In genomic region chr10:23174075-23174973, GRCh38 we compare ENCODE assay signal across 15 cellular contexts. TPM values are rescaled to one million over a fixed set of nuclear protein-coding genes. Genes with fewer than 3 reads are reported as not detected.
A peak's percentile ranks its signal among the peaks of the same experiment; 100 is the strongest.
DNase-seq lines count a peak whose midpoint lies in the region; ATAC-seq, FAIRE-seq and TF ChIP-seq lines count a peak whose summit lies in the region.
"Had no signal": no experiment of that assay in that cellular context is flagged by ENCODE, and none has a peak within 500 bp of the region (broad histone marks: within the 10 kb centered on the region; RNA-seq: fewer than 3 reads in every experiment).

No MANE protein-coding gene starts in this region.

- TF ChIP-seq CTCF in heart right ventricle (IDR thresholded peaks at IDR 0.05) = no peak
- no peak for TF ChIP-seq CTCF in endothelial cell of umbilical vein (IDR thresholded peaks at IDR 0.05; ENCODE audit: extremely low read depth in 1 of 2, insufficient read depth in 1 of 2, low read depth in 1 of 2, low read length in 2 of 2)
- TF ChIP-seq CTCF in neural cell (IDR thresholded peaks at IDR 0.05; ENCODE audit: poor library complexity, severe bottlenecking) = no peak
- no peak for TF ChIP-seq CTCF in esophagus muscularis mucosa (IDR thresholded peaks at IDR 0.05)
- no peak for TF ChIP-seq CTCF in D721Med (IDR thresholded peaks at IDR 0.05; ENCODE audit: insufficient read depth, missing control alignments)

- in situ Hi-C loops in HAP-1 (cut with MboI; ENCODE audit: low sequenced_read_pairs) = loop anchor here (25.0 kb wide), 3 partner anchors 363 to 1338 kb away; no protein-coding TSS in a partner anchor

- H3K79me2 ChIP-seq in endothelial cell of umbilical vein (ENCODE audit: control insufficient read depth, insufficient read depth, low read length) (no peaks in the 10 kb centered on the region), neural cell (replicated peaks; ENCODE audit: insufficient read depth, low read length) (no peaks in the 10 kb centered on the region)

- CTCF ChIA-PET in endothelial cell of umbilical vein (lab: Charles Lee) = no interaction called here

- ATAC-seq in heart right ventricle = no peak

- H3K4me1 ChIP-seq in heart right ventricle (peaks cover 0 to 20% (median 14%) of the 10 kb centered on the region in 9 donors), endothelial cell of umbilical vein (ENCODE audit: control insufficient read depth, extremely low read depth, insufficient read depth, low read length) (no peaks in the 10 kb centered on the region), esophagus muscularis mucosa (peaks cover 12 to 25% (median 22%) of the 10 kb centered on the region in 4 donors), HAP-1 (no peaks in the 10 kb centered on the region)

- BruUV-seq in endothelial cell of umbilical vein (replicated peaks; lab: Mats Ljungman, UMichigan) = no TSS peak

- no peaks in the 10 kb centered on the region for H3K9me1 ChIP-seq in endothelial cell of umbilical vein (replicated peaks; ENCODE audit: control insufficient read depth, extremely low read depth, insufficient read depth, low read length)

- H3K9ac ChIP-seq in endothelial cell of umbilical vein (replicated peaks; ENCODE audit: extremely low read depth, insufficient read depth, low read length) (no peak overlapping the region), neural cell (ENCODE audit: low read length) (no peak overlapping the region)

- TF ChIP-seq RAD21 in neural cell (conservative IDR thresholded peaks at IDR 0.05) = no peak

- no peak for TF ChIP-seq EP300 in neural cell (conservative IDR thresholded peaks at IDR 0.05; ENCODE audit: poor library complexity, severe bottlenecking)
- TF ChIP-seq EP300 in esophagus muscularis mucosa (IDR thresholded peaks at IDR 0.05) = no peak

- POLR2A ChIA-PET in endothelial cell of umbilical vein (lab: Charles Lee) = no interaction called here

- H3K36me3 ChIP-seq in heart right ventricle (no peaks in the 10 kb centered on the region), endothelial cell of umbilical vein (ENCODE audit: control insufficient read depth in 2 of 2, extremely low read depth in 1 of 2, insufficient read depth in 2 of 2, low read length in 2 of 2) (no peaks in the 10 kb centered on the region), neural cell (ENCODE audit: insufficient read depth, low read length) (no peaks in the 10 kb centered on the region), esophagus muscularis mucosa (no peaks in the 10 kb centered on the region), HAP-1 (replicated peaks) (no peaks in the 10 kb centered on the region)

- H3K4me2 ChIP-seq in endothelial cell of umbilical vein (ENCODE audit: insufficient read depth, low read length) (no peak overlapping the region), neural cell (ENCODE audit: low read length) (peak overlapping the region; percentile 56)

- DNase-seq in heart right ventricle (no peak), cardiac septum (ENCODE audit: low spot score) (no peak), endothelial cell of umbilical vein (ENCODE audit: low read depth, low spot score) (no peak), superior temporal gyrus (ENCODE audit: extremely low spot score) (peak; percentile 32), esophagus muscularis mucosa (ENCODE audit: extremely low spot score) (no peak), D721Med (ENCODE audit: insufficient read length, low spot score) (no peak), HAP-1 (ENCODE audit: low spot score in 2 of 2) (no peak)
- DNase-seq: activated CD4-positive, alpha-beta T cell treated with anti-CD3 and anti-CD28 coated beads for 4 hours; Kasumi-1; NCI-H524; T1000 had no signal

- H3F3A ChIP-seq in neural cell (ENCODE audit: insufficient read depth, low read length, poor library complexity, severe bottlenecking) = no peaks in the 10 kb centered on the region

- no peak overlapping the region for H2AFZ ChIP-seq in endothelial cell of umbilical vein (ENCODE audit: low read depth, low read length)
- H2AFZ ChIP-seq in neural cell (ENCODE audit: low read depth, low read length) = no peak overlapping the region

- dilution Hi-C loops in endothelial cell of umbilical vein (cut with MboI; ENCODE audit: extremely low pct_ligation_motif_present, low sequenced_read_pairs) = no loop called here

- H3K27me3 ChIP-seq in heart right ventricle (peaks cover 17 to 100% (median 95%) of the 10 kb centered on the region in 7 donors), endothelial cell of umbilical vein (ENCODE audit: control insufficient read depth in 2 of 2, insufficient read depth in 2 of 2, low read length in 2 of 2) (peaks cover 39 to 40% of the 10 kb centered on the region in 2 experiments), neural cell (ENCODE audit: insufficient read depth, low read depth, low read length) (peaks cover 99% of the 10 kb centered on the region), esophagus muscularis mucosa (peaks cover 0 to 92% (median 33%) of the 10 kb centered on the region in 4 donors), HAP-1 (ENCODE audit: low read depth) (peaks cover 20% of the 10 kb centered on the region)

- peak overlapping the region in 8 of 10 donors; percentile 1 to 37 (median 30) for H3K4me3 ChIP-seq in heart right ventricle
- no peak overlapping the region for H3K4me3 ChIP-seq in endothelial cell of umbilical vein (replicated peaks in 1 of 3; ENCODE audit: insufficient read depth in 1 of 3, low read depth in 1 of 3, low read length in 3 of 3)
- peak overlapping the region; percentile 73 for H3K4me3 ChIP-seq in neural cell (ENCODE audit: low read length)
- H3K4me3 ChIP-seq in esophagus muscularis mucosa = no peak overlapping the region
- H3K4me3 ChIP-seq in HAP-1 = no peak overlapping the region

- FAIRE-seq in endothelial cell of umbilical vein (lab: Jason Lieb, UNC) = no peak
- FAIRE-seq in D721Med (lab: Jason Lieb, UNC) = no peak
- FAIRE-seq: bronchial epithelial cell had no signal

- H4K20me1 ChIP-seq in endothelial cell of umbilical vein (replicated peaks; ENCODE audit: control insufficient read depth, extremely low read depth, insufficient read depth, low read length) (no peaks in the 10 kb centered on the region), neural cell (ENCODE audit: insufficient read depth) (no peaks in the 10 kb centered on the region)

- TF ChIP-seq POLR2A in endothelial cell of umbilical vein (IDR thresholded peaks at IDR 0.05; ENCODE audit: low read depth, low read length) = no peak
- no peak for TF ChIP-seq POLR2A in esophagus muscularis mucosa (IDR thresholded peaks at IDR 0.05; ENCODE audit: low read depth)

- H3K27ac ChIP-seq in heart right ventricle = no peak overlapping the region
- no peak overlapping the region for H3K27ac ChIP-seq in endothelial cell of umbilical vein (ENCODE audit: insufficient read depth, low read depth, low read length)
- no peak overlapping the region for H3K27ac ChIP-seq in neural cell (ENCODE audit: low read length)
- H3K27ac ChIP-seq in esophagus muscularis mucosa (replicated peaks in 1 of 4) = no peak overlapping the region

- 1 to 2% methylated on average over 87 to 88 of the region's 88 CpGs for WGBS in heart right ventricle, 2 donors
- WGBS in esophagus muscularis mucosa = 3% methylated on average over 24 of the region's 88 CpGs

- H3K9me3 ChIP-seq in heart right ventricle = no peaks in the 10 kb centered on the region
- no peaks in the 10 kb centered on the region for H3K9me3 ChIP-seq in endothelial cell of umbilical vein (replicated peaks; ENCODE audit: control insufficient read depth, insufficient read depth, low read length)
- H3K9me3 ChIP-seq in neural cell (ENCODE audit: low read length) = no peaks in the 10 kb centered on the region
- no peaks in the 10 kb centered on the region for H3K9me3 ChIP-seq in esophagus muscularis mucosa
- H3K9me3 ChIP-seq in HAP-1 = no peaks in the 10 kb centered on the region

- no peaks in the 10 kb centered on the region for H3K9me2 ChIP-seq in neural cell (ENCODE audit: insufficient read depth, low read length)

- intact Hi-C loops in heart right ventricle (cut with DNase I) = no loop called here
- intact Hi-C loops in cardiac septum (cut with DNase I) = no loop called here
- intact Hi-C loops in endothelial cell of umbilical vein (cut with micrococcal nuclease) = no loop called here
- intact Hi-C loops in esophagus muscularis mucosa (cut with DNase I) = no loop called here

TF ChIP-seq in endothelial cell of umbilical vein, 7 proteins besides CTCF, POLR2A, EP300 and RAD21:
- TF ChIP-seq FOS (IDR thresholded peaks at IDR 0.05; ENCODE audit: borderline replicate concordance, insufficient read depth, low read length) = no peak
- TF ChIP-seq, protein P1, sequence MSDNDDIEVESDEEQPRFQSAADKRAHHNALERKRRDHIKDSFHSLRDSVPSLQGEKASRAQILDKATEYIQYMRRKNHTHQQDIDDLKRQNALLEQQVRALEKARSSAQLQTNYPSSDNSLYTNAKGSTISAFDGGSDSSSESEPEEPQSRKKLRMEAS (IDR thresholded peaks at IDR 0.05; ENCODE audit: insufficient read depth, insufficient read length) = no peak
- TF ChIP-seq EZH2 (IDR thresholded peaks at IDR 0.05; ENCODE audit: borderline replicate concordance, low read depth, low read length, severe bottlenecking) = peak; percentile 71
- no peak for TF ChIP-seq MYC (IDR thresholded peaks at IDR 0.05; ENCODE audit: low read depth, low read length)

TF ChIP-seq in neural cell, 6 proteins besides CTCF, POLR2A, EP300 and RAD21 (continues in another document):
- TF ChIP-seq SMC3 (conservative IDR thresholded peaks at IDR 0.05; ENCODE audit: poor library complexity) (no peak), EZH2 (IDR thresholded peaks at IDR 0.05; ENCODE audit: borderline replicate concordance, insufficient read depth, low read length, poor library complexity, severe bottlenecking) (no peak)

RNA-seq across cellular contexts. Expression of gene PTF1A, which starts 17.8 kb away (rescaled TPM):
- total RNA-seq in heart right ventricle = not detected
- not detected for polyA plus RNA-seq in heart right ventricle
- total RNA-seq in cardiac septum = not detected
- total RNA-seq in endothelial cell of umbilical vein = not detected in 2 replicates
- polyA plus RNA-seq in endothelial cell of umbilical vein = not detected in 2 replicates
- polyA plus RNA-seq in endothelial cell of umbilical vein (2011; cell fraction: cytosol; rRNA removed) = not detected in 2 replicates
- polyA plus RNA-seq in endothelial cell of umbilical vein (2011; cell fraction: nucleus; rRNA removed) = not detected in 2 replicates
- polyA plus RNA-seq in endothelial cell of umbilical vein (2012) = not detected in 2 replicates
- polyA minus RNA-seq in endothelial cell of umbilical vein = not detected in 2 replicates
- not detected for polyA minus RNA-seq in endothelial cell of umbilical vein (2011; cell fraction: cytosol; rRNA and poly(A)+ RNA removed)
- polyA minus RNA-seq in endothelial cell of umbilical vein (2011; cell fraction: nucleus; rRNA and poly(A)+ RNA removed) = not detected in 2 replicates
- polyA plus RNA-seq in neural cell = not detected in 2 replicates
- polyA minus RNA-seq in neural cell = not detected in 2 replicates
- not detected for total RNA-seq in esophagus muscularis mucosa
- total RNA-seq: bronchial epithelial cell, kidney epithelial cell, mononuclear cell had no signal

Comparison
In these comparisons a context has a peak if more than half of its experiments do, and no peak if none do; other contexts are left out.
1. H3K4me3 ChIP-seq: peak in heart right ventricle (8 of 10) and neural cell (single experiment); none in endothelial cell of umbilical vein (0 of 3), esophagus muscularis mucosa (0 of 4) and HAP-1 (single experiment).